2 cellular contexts compared by ENCODE assay signal in the genomic region with DNA sequence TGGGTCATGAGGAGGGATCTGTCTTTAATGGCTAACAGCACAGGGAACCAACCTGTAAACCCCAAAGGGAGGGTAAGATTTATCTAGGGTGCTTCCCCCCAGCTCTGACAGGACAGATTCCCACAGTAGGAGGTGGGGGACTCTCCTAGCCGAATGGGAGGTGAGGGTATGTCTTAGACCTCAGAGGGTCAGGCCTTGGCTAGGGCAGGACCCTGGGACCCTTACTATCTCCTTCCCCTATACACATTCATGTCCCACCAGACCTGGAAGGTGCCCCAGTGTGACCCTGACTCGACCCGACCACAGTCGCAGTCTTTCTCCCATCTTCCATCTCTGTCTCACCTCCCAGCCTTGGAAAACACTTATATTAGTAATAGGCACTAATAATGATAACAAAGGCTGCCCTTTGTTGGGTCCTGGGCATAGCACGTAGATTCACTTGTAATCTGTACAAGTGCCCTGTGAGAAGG.
TF ChIP-seq lines count a peak whose summit lies in the region.

No MANE protein-coding gene starts in this region.

TF ChIP-seq in A549, 52 proteins besides CTCF, POLR2A, EP300 and RAD21:
- no peak for TF ChIP-seq RARB (CRISPR knock-in tag; IDR thresholded peaks at IDR 0.05)
- TF ChIP-seq TP53 (CRISPR knock-in tag; IDR thresholded peaks at IDR 0.05) = no peak
- no peak for TF ChIP-seq EHMT2 (IDR thresholded peaks at IDR 0.05; ENCODE audit: low read depth)

TF ChIP-seq in HepG2, 621 proteins besides CTCF, POLR2A, EP300 and RAD21 (continues in another document):
- TF ChIP-seq ZNF678 (CRISPR knock-in tag; IDR thresholded peaks at IDR 0.05) (0 out of 2 replicates have a peak, but pooled peaks have one; percentile 29), THAP11 (CRISPR knock-in tag; IDR thresholded peaks at IDR 0.05) (no peak), ZSCAN31 (CRISPR knock-in tag; IDR thresholded peaks at IDR 0.05; ENCODE audit: low read depth) (no peak), ZNF704 (CRISPR knock-in tag; IDR thresholded peaks at IDR 0.05; ENCODE audit: borderline replicate concordance) (0 out of 2 replicates have a peak, but pooled peaks have one; percentile 32), ESRRA (CRISPR knock-in tag; IDR thresholded peaks at IDR 0.05; ENCODE audit: low read depth) (no peak), DMTF1 (CRISPR knock-in tag; IDR thresholded peaks at IDR 0.05) (0 out of 2 replicates have a peak, but pooled peaks have one; percentile 10), ZNF790 (CRISPR knock-in tag; IDR thresholded peaks at IDR 0.05; ENCODE audit: borderline replicate concordance) (no peak; the same call in 1 of the 2 replicates), NPAS2 (CRISPR knock-in tag; IDR thresholded peaks at IDR 0.05; ENCODE audit: borderline replicate concordance) (no peak), ZSCAN29 (CRISPR knock-in tag; conservative IDR thresholded peaks at IDR 0.05) (no peak), NCOA1 (CRISPR knock-in tag; IDR thresholded peaks at IDR 0.05) (0 out of 2 replicates have a peak, but pooled peaks have one; percentile 71), ZZZ3 (CRISPR knock-in tag; IDR thresholded peaks at IDR 0.05; ENCODE audit: borderline replicate concordance) (0 out of 2 replicates have a peak, but pooled peaks have one; percentile 12), MIXL1 (CRISPR knock-in tag; IDR thresholded peaks at IDR 0.05) (0 out of 2 replicates have a peak, but pooled peaks have one; percentile 4), ZNF780A (CRISPR knock-in tag; IDR thresholded peaks at IDR 0.05) (no peak), YY1 (IDR thresholded peaks at IDR 0.05; ENCODE audit: insufficient read depth, insufficient replicate concordance, low read depth, low read length) (no peak), ZNF83 (CRISPR knock-in tag; IDR thresholded peaks at IDR 0.05; ENCODE audit: borderline replicate concordance) (0 out of 2 replicates have a peak, but pooled peaks have one; percentile 65), ZNF788 (CRISPR knock-in tag; IDR thresholded peaks at IDR 0.05; ENCODE audit: borderline replicate concordance) (no peak), MLX (CRISPR knock-in tag; IDR thresholded peaks at IDR 0.05) (no peak), ZNF142 (CRISPR knock-in tag; IDR thresholded peaks at IDR 0.05) (no peak), ZKSCAN8 (CRISPR knock-in tag; IDR thresholded peaks at IDR 0.05; ENCODE audit: borderline replicate concordance) (no peak), NFE2L1 (CRISPR knock-in tag; IDR thresholded peaks at IDR 0.05; ENCODE audit: borderline replicate concordance) (0 out of 2 replicates have a peak, but pooled peaks have one; percentile 82), IKZF4 (CRISPR knock-in tag; IDR thresholded peaks at IDR 0.05; ENCODE audit: borderline replicate concordance, low read depth, not compliant biosample characterization) (peak; percentile 27), ZBTB3 (CRISPR knock-in tag; IDR thresholded peaks at IDR 0.05; ENCODE audit: borderline replicate concordance, low read depth) (peak; percentile 26; the same call in 1 of the 2 replicates), ZNF605 (CRISPR knock-in tag; IDR thresholded peaks at IDR 0.05) (no peak), ZIK1 (CRISPR knock-in tag; IDR thresholded peaks at IDR 0.05; ENCODE audit: borderline replicate concordance, low read depth) (no peak), ZNF24 (IDR thresholded peaks at IDR 0.05) (no peak), TAF15 (IDR thresholded peaks at IDR 0.05; ENCODE audit: low read depth, low read length, poor library complexity, severe bottlenecking) (no peak)
- TF ChIP-seq, protein P1, sequence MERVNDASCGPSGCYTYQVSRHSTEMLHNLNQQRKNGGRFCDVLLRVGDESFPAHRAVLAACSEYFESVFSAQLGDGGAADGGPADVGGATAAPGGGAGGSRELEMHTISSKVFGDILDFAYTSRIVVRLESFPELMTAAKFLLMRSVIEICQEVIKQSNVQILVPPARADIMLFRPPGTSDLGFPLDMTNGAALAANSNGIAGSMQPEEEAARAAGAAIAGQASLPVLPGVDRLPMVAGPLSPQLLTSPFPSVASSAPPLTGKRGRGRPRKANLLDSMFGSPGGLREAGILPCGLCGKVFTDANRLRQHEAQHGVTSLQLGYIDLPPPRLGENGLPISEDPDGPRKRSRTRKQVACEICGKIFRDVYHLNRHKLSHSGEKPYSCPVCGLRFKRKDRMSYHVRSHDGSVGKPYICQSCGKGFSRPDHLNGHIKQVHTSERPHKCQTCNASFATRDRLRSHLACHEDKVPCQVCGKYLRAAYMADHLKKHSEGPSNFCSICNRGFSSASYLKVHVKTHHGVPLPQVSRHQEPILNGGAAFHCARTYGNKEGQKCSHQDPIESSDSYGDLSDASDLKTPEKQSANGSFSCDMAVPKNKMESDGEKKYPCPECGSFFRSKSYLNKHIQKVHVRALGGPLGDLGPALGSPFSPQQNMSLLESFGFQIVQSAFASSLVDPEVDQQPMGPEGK (CRISPR knock-in tag; IDR thresholded peaks at IDR 0.05) = no peak
- TF ChIP-seq, protein P2, sequence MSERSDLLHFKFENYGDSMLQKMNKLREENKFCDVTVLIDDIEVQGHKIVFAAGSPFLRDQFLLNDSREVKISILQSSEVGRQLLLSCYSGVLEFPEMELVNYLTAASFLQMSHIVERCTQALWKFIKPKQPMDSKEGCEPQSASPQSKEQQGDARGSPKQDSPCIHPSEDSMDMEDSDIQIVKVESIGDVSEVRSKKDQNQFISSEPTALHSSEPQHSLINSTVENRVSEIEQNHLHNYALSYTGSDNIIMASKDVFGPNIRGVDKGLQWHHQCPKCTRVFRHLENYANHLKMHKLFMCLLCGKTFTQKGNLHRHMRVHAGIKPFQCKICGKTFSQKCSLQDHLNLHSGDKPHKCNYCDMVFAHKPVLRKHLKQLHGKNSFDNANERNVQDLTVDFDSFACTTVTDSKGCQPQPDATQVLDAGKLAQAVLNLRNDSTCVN (CRISPR knock-in tag; IDR thresholded peaks at IDR 0.05; ENCODE audit: borderline replicate concordance) = no peak
- TF ChIP-seq, protein P3, sequence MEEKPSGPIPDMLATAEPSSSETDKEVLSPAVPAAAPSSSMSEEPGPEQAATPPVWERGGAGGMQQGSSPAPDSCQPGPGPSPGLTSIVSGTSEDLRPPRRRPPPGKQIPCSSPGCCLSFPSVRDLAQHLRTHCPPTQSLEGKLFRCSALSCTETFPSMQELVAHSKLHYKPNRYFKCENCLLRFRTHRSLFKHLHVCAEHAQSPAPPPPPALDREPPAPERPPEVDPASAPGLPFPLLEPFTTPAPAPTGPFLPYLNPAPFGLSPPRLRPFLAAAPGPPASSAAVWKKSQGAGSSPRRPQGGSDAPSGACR (CRISPR knock-in tag; IDR thresholded peaks at IDR 0.05) = no peak
- TF ChIP-seq, protein P4, sequence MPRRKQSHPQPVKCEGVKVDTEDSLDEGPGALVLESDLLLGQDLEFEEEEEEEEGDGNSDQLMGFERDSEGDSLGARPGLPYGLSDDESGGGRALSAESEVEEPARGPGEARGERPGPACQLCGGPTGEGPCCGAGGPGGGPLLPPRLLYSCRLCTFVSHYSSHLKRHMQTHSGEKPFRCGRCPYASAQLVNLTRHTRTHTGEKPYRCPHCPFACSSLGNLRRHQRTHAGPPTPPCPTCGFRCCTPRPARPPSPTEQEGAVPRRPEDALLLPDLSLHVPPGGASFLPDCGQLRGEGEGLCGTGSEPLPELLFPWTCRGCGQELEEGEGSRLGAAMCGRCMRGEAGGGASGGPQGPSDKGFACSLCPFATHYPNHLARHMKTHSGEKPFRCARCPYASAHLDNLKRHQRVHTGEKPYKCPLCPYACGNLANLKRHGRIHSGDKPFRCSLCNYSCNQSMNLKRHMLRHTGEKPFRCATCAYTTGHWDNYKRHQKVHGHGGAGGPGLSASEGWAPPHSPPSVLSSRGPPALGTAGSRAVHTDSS (CRISPR knock-in tag; conservative IDR thresholded peaks at IDR 0.05) = 0 out of 2 replicates have a peak, but pooled peaks have one; percentile 6
- TF ChIP-seq, protein P5, sequence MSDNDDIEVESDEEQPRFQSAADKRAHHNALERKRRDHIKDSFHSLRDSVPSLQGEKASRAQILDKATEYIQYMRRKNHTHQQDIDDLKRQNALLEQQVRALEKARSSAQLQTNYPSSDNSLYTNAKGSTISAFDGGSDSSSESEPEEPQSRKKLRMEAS (IDR thresholded peaks at IDR 0.05) = no peak
- TF ChIP-seq, protein P6, sequence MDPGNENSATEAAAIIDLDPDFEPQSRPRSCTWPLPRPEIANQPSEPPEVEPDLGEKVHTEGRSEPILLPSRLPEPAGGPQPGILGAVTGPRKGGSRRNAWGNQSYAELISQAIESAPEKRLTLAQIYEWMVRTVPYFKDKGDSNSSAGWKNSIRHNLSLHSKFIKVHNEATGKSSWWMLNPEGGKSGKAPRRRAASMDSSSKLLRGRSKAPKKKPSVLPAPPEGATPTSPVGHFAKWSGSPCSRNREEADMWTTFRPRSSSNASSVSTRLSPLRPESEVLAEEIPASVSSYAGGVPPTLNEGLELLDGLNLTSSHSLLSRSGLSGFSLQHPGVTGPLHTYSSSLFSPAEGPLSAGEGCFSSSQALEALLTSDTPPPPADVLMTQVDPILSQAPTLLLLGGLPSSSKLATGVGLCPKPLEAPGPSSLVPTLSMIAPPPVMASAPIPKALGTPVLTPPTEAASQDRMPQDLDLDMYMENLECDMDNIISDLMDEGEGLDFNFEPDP (CRISPR knock-in tag; conservative IDR thresholded peaks at IDR 0.05) = 0 out of 2 replicates have a peak, but pooled peaks have one; percentile 61
- TF ChIP-seq, protein P7, sequence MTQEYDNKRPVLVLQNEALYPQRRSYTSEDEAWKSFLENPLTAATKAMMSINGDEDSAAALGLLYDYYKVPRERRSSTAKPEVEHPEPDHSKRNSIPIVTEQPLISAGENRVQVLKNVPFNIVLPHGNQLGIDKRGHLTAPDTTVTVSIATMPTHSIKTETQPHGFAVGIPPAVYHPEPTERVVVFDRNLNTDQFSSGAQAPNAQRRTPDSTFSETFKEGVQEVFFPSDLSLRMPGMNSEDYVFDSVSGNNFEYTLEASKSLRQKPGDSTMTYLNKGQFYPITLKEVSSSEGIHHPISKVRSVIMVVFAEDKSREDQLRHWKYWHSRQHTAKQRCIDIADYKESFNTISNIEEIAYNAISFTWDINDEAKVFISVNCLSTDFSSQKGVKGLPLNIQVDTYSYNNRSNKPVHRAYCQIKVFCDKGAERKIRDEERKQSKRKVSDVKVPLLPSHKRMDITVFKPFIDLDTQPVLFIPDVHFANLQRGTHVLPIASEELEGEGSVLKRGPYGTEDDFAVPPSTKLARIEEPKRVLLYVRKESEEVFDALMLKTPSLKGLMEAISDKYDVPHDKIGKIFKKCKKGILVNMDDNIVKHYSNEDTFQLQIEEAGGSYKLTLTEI (CRISPR knock-in tag; conservative IDR thresholded peaks at IDR 0.05) = no peak
